Comparison of ENCODE assay signal across 1 cellular context in the genomic region with DNA sequence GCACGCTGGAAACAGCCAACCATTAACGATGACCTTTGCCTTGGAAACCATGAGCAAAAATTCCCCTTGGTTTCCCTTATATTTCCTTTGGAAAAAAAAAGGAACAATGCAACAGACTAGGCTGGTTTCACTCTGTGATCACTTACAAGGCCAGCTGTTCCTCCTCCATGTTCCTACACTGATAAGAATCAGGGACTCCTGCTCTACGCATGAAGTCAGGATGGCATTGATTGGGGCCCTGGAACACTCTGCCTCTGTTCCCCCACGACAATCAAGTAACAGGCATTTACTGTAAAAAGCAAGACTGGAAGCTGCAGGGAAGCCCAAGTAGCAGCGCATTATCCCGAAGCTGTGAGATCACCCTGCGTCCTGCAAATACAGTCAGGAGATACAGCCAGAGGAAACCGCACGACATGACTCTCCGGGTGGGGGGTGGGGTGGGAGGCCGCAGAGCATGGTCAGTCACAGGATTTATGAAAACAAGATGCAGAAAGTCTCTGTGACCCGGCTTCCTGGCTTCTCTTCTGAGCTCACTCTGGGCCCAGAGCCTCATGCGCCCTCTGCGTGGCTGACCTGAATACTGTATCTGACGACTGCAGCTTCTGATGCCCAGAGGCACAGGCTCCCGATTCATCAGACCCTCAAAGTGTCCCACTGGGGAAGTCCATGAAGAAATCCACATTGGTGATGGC.
TF ChIP-seq lines count a peak whose summit lies in the region.

No MANE protein-coding gene starts in this region.

TF ChIP-seq in K562, 482 proteins besides CTCF, POLR2A, EP300 and RAD21:
- TF ChIP-seq ATF1 (CRISPR knock-in tag; IDR thresholded peaks at IDR 0.05) (no peak), ATF1 (tag; IDR thresholded peaks at IDR 0.05) (peak; percentile 16; the same call in 1 of the 2 replicates), FOXA1 (IDR thresholded peaks at IDR 0.05; ENCODE audit: borderline replicate concordance) (no peak), FOXP1 (CRISPR knock-in tag; IDR thresholded peaks at IDR 0.05) (no peak), ZNF695 (CRISPR knock-in tag; IDR thresholded peaks at IDR 0.05) (no peak), SNRNP70 (optimal IDR thresholded peaks at IDR 0.05; ENCODE audit: low read depth, low read length) (no peak), CBX3 (IDR thresholded peaks at IDR 0.05; ENCODE audit: borderline replicate concordance in 1 of 2, low read length in 2 of 2) (no peak), ZNF354B (CRISPR knock-in tag; IDR thresholded peaks at IDR 0.05) (no peak), U2AF1 (optimal IDR thresholded peaks at IDR 0.05; ENCODE audit: low read depth, low read length) (no peak), SMAD1 (IDR thresholded peaks at IDR 0.05; ENCODE audit: low read depth, low read length, partially characterized antibody) (no peak), EZH2 (IDR thresholded peaks at IDR 0.05; ENCODE audit: borderline replicate concordance, low read depth, low read length) (no peak), XRCC5 (IDR thresholded peaks at IDR 0.05; ENCODE audit: low read depth, low read length) (no peak), TAF15 (IDR thresholded peaks at IDR 0.05; ENCODE audit: low read depth, low read length) (no peak), L3MBTL2 (IDR thresholded peaks at IDR 0.05) (0 out of 2 replicates have a peak, but pooled peaks have one; percentile 25), ZFPM2 (CRISPR knock-in tag; IDR thresholded peaks at IDR 0.05) (no peak), CBFA2T3 (IDR thresholded peaks at IDR 0.05) (0 out of 2 replicates have a peak, but pooled peaks have one; percentile 10), SREBF1 (IDR thresholded peaks at IDR 0.05; ENCODE audit: borderline replicate concordance, low read depth, low read length) (no peak), CREM (IDR thresholded peaks at IDR 0.05; ENCODE audit: low read depth) (0 out of 2 replicates have a peak, but pooled peaks have one; percentile 6), PHF20 (IDR thresholded peaks at IDR 0.05; ENCODE audit: partially characterized antibody) (no peak), FUS (optimal IDR thresholded peaks at IDR 0.05; ENCODE audit: low read depth, low read length) (no peak), YY1 (IDR thresholded peaks at IDR 0.05; ENCODE audit: borderline replicate concordance in 1 of 3, control insufficient read depth in 1 of 3, extremely low read depth in 1 of 3, insufficient read depth in 3 of 3, insufficient read length in 1 of 3, insufficient replicate concordance in 2 of 3, low read depth in 1 of 3, low read length in 2 of 3) (no peak), GATA2 (CRISPR knock-in tag; IDR thresholded peaks at IDR 0.05) (0 out of 2 replicates have a peak, but pooled peaks have one; percentile 25), STAG1 (CRISPR knock-in tag; IDR thresholded peaks at IDR 0.05; ENCODE audit: borderline replicate concordance) (no peak), ELF2 (CRISPR knock-in tag; IDR thresholded peaks at IDR 0.05) (no peak), ZNF707 (CRISPR knock-in tag; conservative IDR thresholded peaks at IDR 0.05) (no peak), TOE1 (IDR thresholded peaks at IDR 0.05; ENCODE audit: borderline replicate concordance) (no peak), TOE1 (CRISPR knock-in tag; IDR thresholded peaks at IDR 0.05; ENCODE audit: borderline replicate concordance, low read depth) (no peak), NR2C2 (CRISPR knock-in tag; IDR thresholded peaks at IDR 0.05) (no peak), NR2C2 (tag; IDR thresholded peaks at IDR 0.05) (peak; percentile 48; the same call in 1 of the 2 replicates), HNRNPLL (IDR thresholded peaks at IDR 0.05; ENCODE audit: low read depth, low read length, poor library complexity, severe bottlenecking) (peak; percentile 11), ZC3H4 (CRISPR knock-in tag; IDR thresholded peaks at IDR 0.05; ENCODE audit: borderline replicate concordance) (no peak), NFE2 (IDR thresholded peaks at IDR 0.05; ENCODE audit: low read depth) (no peak), POLR2G (IDR thresholded peaks at IDR 0.05; ENCODE audit: low read depth, low read length) (no peak), MTA1 (IDR thresholded peaks at IDR 0.05; ENCODE audit: borderline replicate concordance) (no peak), TCF7 (IDR thresholded peaks at IDR 0.05; ENCODE audit: borderline replicate concordance) (no peak), KLF16 (IDR thresholded peaks at IDR 0.05) (peak; percentile 6; the same call in 1 of the 2 replicates)
- TF ChIP-seq, protein P1, sequence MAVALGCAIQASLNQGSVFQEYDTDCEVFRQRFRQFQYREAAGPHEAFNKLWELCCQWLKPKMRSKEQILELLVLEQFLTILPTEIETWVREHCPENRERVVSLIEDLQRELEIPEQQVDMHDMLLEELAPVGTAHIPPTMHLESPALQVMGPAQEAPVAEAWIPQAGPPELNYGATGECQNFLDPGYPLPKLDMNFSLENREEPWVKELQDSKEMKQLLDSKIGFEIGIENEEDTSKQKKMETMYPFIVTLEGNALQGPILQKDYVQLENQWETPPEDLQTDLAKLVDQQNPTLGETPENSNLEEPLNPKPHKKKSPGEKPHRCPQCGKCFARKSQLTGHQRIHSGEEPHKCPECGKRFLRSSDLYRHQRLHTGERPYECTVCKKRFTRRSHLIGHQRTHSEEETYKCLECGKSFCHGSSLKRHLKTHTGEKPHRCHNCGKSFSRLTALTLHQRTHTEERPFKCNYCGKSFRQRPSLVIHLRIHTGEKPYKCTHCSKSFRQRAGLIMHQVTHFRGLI (CRISPR knock-in tag; IDR thresholded peaks at IDR 0.05) = no peak
- TF ChIP-seq, protein P2, sequence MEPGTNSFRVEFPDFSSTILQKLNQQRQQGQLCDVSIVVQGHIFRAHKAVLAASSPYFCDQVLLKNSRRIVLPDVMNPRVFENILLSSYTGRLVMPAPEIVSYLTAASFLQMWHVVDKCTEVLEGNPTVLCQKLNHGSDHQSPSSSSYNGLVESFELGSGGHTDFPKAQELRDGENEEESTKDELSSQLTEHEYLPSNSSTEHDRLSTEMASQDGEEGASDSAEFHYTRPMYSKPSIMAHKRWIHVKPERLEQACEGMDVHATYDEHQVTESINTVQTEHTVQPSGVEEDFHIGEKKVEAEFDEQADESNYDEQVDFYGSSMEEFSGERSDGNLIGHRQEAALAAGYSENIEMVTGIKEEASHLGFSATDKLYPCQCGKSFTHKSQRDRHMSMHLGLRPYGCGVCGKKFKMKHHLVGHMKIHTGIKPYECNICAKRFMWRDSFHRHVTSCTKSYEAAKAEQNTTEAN (CRISPR knock-in tag; IDR thresholded peaks at IDR 0.05) = no peak
- TF ChIP-seq, protein P3, sequence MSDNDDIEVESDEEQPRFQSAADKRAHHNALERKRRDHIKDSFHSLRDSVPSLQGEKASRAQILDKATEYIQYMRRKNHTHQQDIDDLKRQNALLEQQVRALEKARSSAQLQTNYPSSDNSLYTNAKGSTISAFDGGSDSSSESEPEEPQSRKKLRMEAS (CRISPR knock-in tag; IDR thresholded peaks at IDR 0.05) = 0 out of 2 replicates have a peak, but pooled peaks have one; percentile 23
- TF ChIP-seq, protein P4, sequence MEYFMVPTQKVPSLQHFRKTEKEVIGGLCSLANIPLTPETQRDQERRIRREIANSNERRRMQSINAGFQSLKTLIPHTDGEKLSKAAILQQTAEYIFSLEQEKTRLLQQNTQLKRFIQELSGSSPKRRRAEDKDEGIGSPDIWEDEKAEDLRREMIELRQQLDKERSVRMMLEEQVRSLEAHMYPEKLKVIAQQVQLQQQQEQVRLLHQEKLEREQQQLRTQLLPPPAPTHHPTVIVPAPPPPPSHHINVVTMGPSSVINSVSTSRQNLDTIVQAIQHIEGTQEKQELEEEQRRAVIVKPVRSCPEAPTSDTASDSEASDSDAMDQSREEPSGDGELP (CRISPR knock-in tag; IDR thresholded peaks at IDR 0.05; ENCODE audit: borderline replicate concordance) = peak; percentile 35; the same call in 1 of the 2 replicates
- TF ChIP-seq, protein P5, sequence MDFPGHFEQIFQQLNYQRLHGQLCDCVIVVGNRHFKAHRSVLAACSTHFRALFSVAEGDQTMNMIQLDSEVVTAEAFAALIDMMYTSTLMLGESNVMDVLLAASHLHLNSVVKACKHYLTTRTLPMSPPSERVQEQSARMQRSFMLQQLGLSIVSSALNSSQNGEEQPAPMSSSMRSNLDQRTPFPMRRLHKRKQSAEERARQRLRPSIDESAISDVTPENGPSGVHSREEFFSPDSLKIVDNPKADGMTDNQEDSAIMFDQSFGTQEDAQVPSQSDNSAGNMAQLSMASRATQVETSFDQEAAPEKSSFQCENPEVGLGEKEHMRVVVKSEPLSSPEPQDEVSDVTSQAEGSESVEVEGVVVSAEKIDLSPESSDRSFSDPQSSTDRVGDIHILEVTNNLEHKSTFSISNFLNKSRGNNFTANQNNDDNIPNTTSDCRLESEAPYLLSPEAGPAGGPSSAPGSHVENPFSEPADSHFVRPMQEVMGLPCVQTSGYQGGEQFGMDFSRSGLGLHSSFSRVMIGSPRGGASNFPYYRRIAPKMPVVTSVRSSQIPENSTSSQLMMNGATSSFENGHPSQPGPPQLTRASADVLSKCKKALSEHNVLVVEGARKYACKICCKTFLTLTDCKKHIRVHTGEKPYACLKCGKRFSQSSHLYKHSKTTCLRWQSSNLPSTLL (IDR thresholded peaks at IDR 0.05) = no peak
- TF ChIP-seq, protein P6, sequence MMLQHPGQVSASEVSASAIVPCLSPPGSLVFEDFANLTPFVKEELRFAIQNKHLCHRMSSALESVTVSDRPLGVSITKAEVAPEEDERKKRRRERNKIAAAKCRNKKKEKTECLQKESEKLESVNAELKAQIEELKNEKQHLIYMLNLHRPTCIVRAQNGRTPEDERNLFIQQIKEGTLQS (IDR thresholded peaks at IDR 0.05) = peak; percentile 44; the same call in 1 of the 2 replicates
- TF ChIP-seq, protein P6 (CRISPR knock-in tag; conservative IDR thresholded peaks at IDR 0.05) = no peak
